In the genomic region with DNA sequence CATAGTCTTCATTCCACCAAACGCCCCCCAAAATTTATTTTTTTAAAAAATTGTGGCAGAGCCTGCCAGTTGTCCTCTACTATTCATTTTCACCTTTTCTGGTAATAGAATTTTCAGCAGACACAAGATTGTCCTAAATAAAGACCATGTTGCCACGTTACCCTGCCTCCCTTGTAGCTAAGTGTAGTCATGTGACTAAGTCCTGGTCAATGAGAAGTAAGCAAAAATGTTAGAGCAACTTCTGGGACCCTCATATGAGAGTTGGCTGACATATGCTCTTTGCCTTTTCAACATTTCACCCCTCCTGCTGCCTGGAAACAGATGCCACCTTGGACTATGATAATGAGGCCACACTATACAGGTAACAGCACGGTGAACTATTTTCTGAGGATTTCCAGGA, we compare ENCODE assay signal across 27 cellular contexts.
A peak's percentile ranks its signal among the peaks of the same experiment; 100 is the strongest.
DNase-seq lines count a peak whose midpoint lies in the region; ATAC-seq, FAIRE-seq and TF ChIP-seq lines count a peak whose summit lies in the region.
"Had no signal": no experiment of that assay in that cellular context is flagged by ENCODE, and none has a peak within 500 bp of the region (broad histone marks: within the 10 kb centered on the region; RNA-seq: fewer than 3 reads in every experiment).

No MANE protein-coding gene starts in this region.

- 93 to 94% methylated on average over 3 of the region's 3 CpGs for WGBS in upper lobe of left lung, 2 donors

- no peak overlapping the region for H3K27ac ChIP-seq in astrocyte (ENCODE audit: low read depth, low read length)
- peak overlapping the region; percentile 13 to 32 for H3K27ac ChIP-seq in mucosa of rectum (ENCODE audit: low read depth in 2 of 2, low read length in 2 of 2)
- peak overlapping the region; percentile 70 to 73 for H3K27ac ChIP-seq in tibial artery
- peak overlapping the region in 1 of 4 donors; percentile 5 for H3K27ac ChIP-seq in upper lobe of left lung
- H3K27ac ChIP-seq: lower lobe of right lung had no signal

- DNase-seq in HFFc6, result no peak
- no peak for DNase-seq in astrocyte (ENCODE audit: low read depth)
- DNase-seq in tibial artery, result no peak
- DNase-seq in LoVo (ENCODE audit: low spot score), result no peak
- no peak for DNase-seq in H4 (ENCODE audit: low spot score)
- no peak for DNase-seq in upper lobe of left lung
- DNase-seq: activated CD4-positive, alpha-beta T cell treated with anti-CD3 and anti-CD28 coated beads for 4 hours; activated effector memory CD4-positive, alpha-beta T cell treated with anti-CD3 and anti-CD28 coated beads, Interleukin-2, amount 50 U/mL, for 16 hours; activated naive CD8-positive, alpha-beta T cell treated with anti-CD3 and anti-CD28 coated beads for 36 hours; CD4-positive, alpha-beta T cell; cerebellar nuclear complex; Karpas-422; kidney; lower lobe of right lung; mucosa of descending colon; NCI-H146; NCI-H2107; NCI-H526; right cardiac atrium; SHP77; stimulated activated CD4-positive, alpha-beta T cell treated with anti-CD3 and anti-CD28 coated beads, Interleukin-12 subunit alpha, Interleukin-12 subunit beta, amount 100 ng/mL, for 4 hours; stimulated activated CD4-positive, alpha-beta T cell treated with anti-CD3 and anti-CD28 coated beads, Interleukin-4, amount 100 ng/mL, for 1 hour; substantia nigra had no signal

- H3K4me1 ChIP-seq in astrocyte (ENCODE audit: insufficient read depth, low read length), result peaks cover 6% of the 10 kb centered on the region
- H3K4me1 ChIP-seq in mucosa of rectum (ENCODE audit: control insufficient read depth in 2 of 2, insufficient read depth in 2 of 2, low read length in 2 of 2), result peaks cover 11 to 24% of the 10 kb centered on the region in 2 donors
- peaks cover 9 to 33% (median 22%) of the 10 kb centered on the region in 4 donors for H3K4me1 ChIP-seq in tibial artery
- H3K4me1 ChIP-seq in upper lobe of left lung, result peaks cover 6 to 17% (median 15%) of the 10 kb centered on the region in 4 donors

- FAIRE-seq in astrocyte (lab: Jason Lieb, UNC), result no peak
- FAIRE-seq: endothelial cell of umbilical vein, kidney had no signal

- H3K4me1 Mint-ChIP-seq in HFFc6 (ENCODE audit: low read depth), result peaks cover 74% of the 10 kb centered on the region
- H3K4me1 Mint-ChIP-seq in astrocyte (ENCODE audit: low read depth, unreplicated experiment), result peaks cover 40% of the 10 kb centered on the region

- H3K27me3 Mint-ChIP-seq in HFFc6 (ENCODE audit: insufficient read depth) (peaks cover 2% of the 10 kb centered on the region; the same call in 1 of the 2 replicates), astrocyte (ENCODE audit: low read depth, unreplicated experiment) (no peaks in the 10 kb centered on the region)
- H3K27me3 Mint-ChIP-seq: activated naive CD8-positive, alpha-beta T cell treated with anti-CD3 and anti-CD28 coated beads for 36 hours; CD4-positive, alpha-beta T cell had no signal

- no peaks in the 10 kb centered on the region for H4K20me1 ChIP-seq in astrocyte (ENCODE audit: insufficient read depth, low read length)

- H2AFZ ChIP-seq in astrocyte (ENCODE audit: low read depth, low read length), result no peak overlapping the region

- no peak overlapping the region for H3K9ac ChIP-seq in astrocyte (ENCODE audit: low read length)
- no peak overlapping the region for H3K9ac ChIP-seq in mucosa of rectum (ENCODE audit: low read depth in 1 of 2, low read length in 2 of 2)

- TF ChIP-seq CTCF in HFFc6 (IDR thresholded peaks at IDR 0.05), result no peak
- TF ChIP-seq CTCF in astrocyte (IDR thresholded peaks at IDR 0.05; ENCODE audit: insufficient read depth, low read depth, low read length), result no peak
- no peak for TF ChIP-seq CTCF in tibial artery (IDR thresholded peaks at IDR 0.05)
- no peak for TF ChIP-seq CTCF in upper lobe of left lung (IDR thresholded peaks at IDR 0.05)

- H3K4me3 Mint-ChIP-seq in HFFc6 (peak overlapping the region; percentile 27; the same call in 1 of the 2 replicates), astrocyte (ENCODE audit: unreplicated experiment) (no peak overlapping the region)
- H3K4me3 Mint-ChIP-seq: activated naive CD8-positive, alpha-beta T cell treated with anti-CD3 and anti-CD28 coated beads for 36 hours; CD4-positive, alpha-beta T cell; neural crest cell had no signal

- no peaks in the 10 kb centered on the region for H3K9me3 Mint-ChIP-seq in HFFc6
- no peaks in the 10 kb centered on the region for H3K9me3 Mint-ChIP-seq in astrocyte (ENCODE audit: unreplicated experiment)
- H3K9me3 Mint-ChIP-seq: activated naive CD8-positive, alpha-beta T cell treated with anti-CD3 and anti-CD28 coated beads for 36 hours; CD4-positive, alpha-beta T cell; neural crest cell had no signal

- no peak overlapping the region for H3K4me2 ChIP-seq in astrocyte (ENCODE audit: low read length)

- intact Hi-C loops in tibial artery (cut with DNase I; ENCODE audit: low total_unique reads), result no loop called here

- TF ChIP-seq EP300 in upper lobe of left lung (IDR thresholded peaks at IDR 0.05), result no peak

- ATAC-seq in GM18873 (IDR thresholded peaks at IDR 0.05; ENCODE audit: low FRiP score, unreplicated experiment) (no peak), upper lobe of left lung (ENCODE audit: low FRiP score in 2 of 2) (no peak)
- ATAC-seq: lower lobe of right lung had no signal

- peak overlapping the region; percentile 72 for H3K27ac Mint-ChIP-seq in HFFc6
- peak overlapping the region; percentile 16 for H3K27ac Mint-ChIP-seq in astrocyte (ENCODE audit: unreplicated experiment)
- H3K27ac Mint-ChIP-seq: activated naive CD8-positive, alpha-beta T cell treated with anti-CD3 and anti-CD28 coated beads for 36 hours; CD4-positive, alpha-beta T cell had no signal

- no peak for TF ChIP-seq POLR2A in upper lobe of left lung (IDR thresholded peaks at IDR 0.05)

- H3K9me3 ChIP-seq in astrocyte (ENCODE audit: insufficient read depth, low read depth, low read length) (no peaks in the 10 kb centered on the region), mucosa of rectum (ENCODE audit: control insufficient read depth in 2 of 2, low read length in 2 of 2) (no peaks in the 10 kb centered on the region), tibial artery (no peaks in the 10 kb centered on the region), upper lobe of left lung (no peaks in the 10 kb centered on the region)
- H3K9me3 ChIP-seq: lower lobe of right lung, mucosa of descending colon had no signal

- no peak overlapping the region for H3K4me3 ChIP-seq in astrocyte (ENCODE audit: insufficient read depth, low read depth, low read length)
- no peak overlapping the region for H3K4me3 ChIP-seq in mucosa of rectum (ENCODE audit: low read length in 2 of 2)
- H3K4me3 ChIP-seq in tibial artery, result no peak overlapping the region
- H3K4me3 ChIP-seq in upper lobe of left lung, result no peak overlapping the region
- H3K4me3 ChIP-seq: lower lobe of right lung, mucosa of descending colon had no signal

- H3K36me3 Mint-ChIP-seq in HFFc6 (ENCODE audit: low read depth) (no peaks in the 10 kb centered on the region), astrocyte (ENCODE audit: low read depth, unreplicated experiment) (no peaks in the 10 kb centered on the region)
- H3K36me3 Mint-ChIP-seq: activated naive CD8-positive, alpha-beta T cell treated with anti-CD3 and anti-CD28 coated beads for 36 hours had no signal

- H3K27me3 ChIP-seq in astrocyte (ENCODE audit: insufficient read depth, low read length) (no peaks in the 10 kb centered on the region), mucosa of rectum (ENCODE audit: control insufficient read depth in 2 of 2, insufficient read depth in 2 of 2, low read length in 2 of 2) (no peaks in the 10 kb centered on the region), tibial artery (no peaks in the 10 kb centered on the region), upper lobe of left lung (no peaks in the 10 kb centered on the region)

- H3K79me2 ChIP-seq in astrocyte (ENCODE audit: insufficient read depth, low read length), result no peaks in the 10 kb centered on the region

- H3K36me3 ChIP-seq in astrocyte (ENCODE audit: insufficient read depth, low read length) (no peaks in the 10 kb centered on the region), mucosa of rectum (ENCODE audit: control insufficient read depth in 2 of 2, insufficient read depth in 2 of 2, low read length in 2 of 2) (no peaks in the 10 kb centered on the region), tibial artery (no peaks in the 10 kb centered on the region), upper lobe of left lung (no peaks in the 10 kb centered on the region)
- H3K36me3 ChIP-seq: lower lobe of right lung had no signal
